Comparison of ENCODE assay signal across 8 cellular contexts in genomic region chr7:93117852-93118530, GRCh38. TPM values are rescaled to one million over a fixed set of nuclear protein-coding genes. Genes with fewer than 3 reads are reported as not detected.
DNase-seq lines count a peak whose midpoint lies in the region; ATAC-seq and TF ChIP-seq lines count a peak whose summit lies in the region.

Gene SAMD9, minus strand, starts transcription at chr7:93117979. Its CDS starts 11,882 bp downstream, at chr7:93106097.

- H3K4me3 ChIP-seq in esophagus squamous epithelium (peak within 1 kb of the TSS; percentile 28 to 63 (median 40)), upper lobe of left lung (peak within 1 kb of the TSS; percentile 7 to 55 (median 42))

- WGBS in esophagus squamous epithelium, 2 donors: 6 to 7% methylated on average over 4 of the region's 4 CpGs
- WGBS in upper lobe of left lung, 2 donors: 6 to 10% methylated on average over 4 of the region's 4 CpGs

- H3K27ac ChIP-seq in esophagus squamous epithelium (peak within 1 kb of the TSS; percentile 75 to 90 (median 82)), upper lobe of left lung (peak within 1 kb of the TSS; percentile 58 to 84 (median 79))

- H3K27me3 ChIP-seq in esophagus squamous epithelium (no peaks in the 10 kb centered on the region), upper lobe of left lung (no peaks in the 10 kb centered on the region)

- intact Hi-C loops in esophagus squamous epithelium (cut with DNase I): no loop called here

- TF ChIP-seq CTCF in esophagus squamous epithelium (IDR thresholded peaks at IDR 0.05) (no peak), omental fat pad (IDR thresholded peaks at IDR 0.05) (no peak), upper lobe of left lung (IDR thresholded peaks at IDR 0.05) (no peak)

- H3K4me1 ChIP-seq in esophagus squamous epithelium (peaks cover 7 to 56% (median 14%) of the 10 kb centered on the region in 3 donors), upper lobe of left lung (peaks cover 13 to 20% (median 16%) of the 10 kb centered on the region in 4 donors)

- TF ChIP-seq POLR2A in esophagus squamous epithelium (IDR thresholded peaks at IDR 0.05): peak in 1 of 4 donors; percentile 67
- TF ChIP-seq POLR2A in upper lobe of left lung (IDR thresholded peaks at IDR 0.05): peak in 1 of 4 donors; percentile 53

- DNase-seq in DMS53 (lab: John Stamatoyannopoulos, UW) (peak; percentile 94), HT-29 (ENCODE audit: low spot score) (peak; percentile 89), NOMO-1 (lab: John Stamatoyannopoulos, UW; ENCODE audit: unreplicated experiment in 2 of 2) (peak; percentile 96 to 100), activated T-cell treated with anti-CD3 and anti-CD28 coated beads for 24 hours (ENCODE audit: low read depth) (peak; percentile 39), esophagus squamous epithelium (lab: John Stamatoyannopoulos, UW) (no peak), omental fat pad (ENCODE audit: low spot score) (no peak), upper lobe of left lung (peak in 1 of 2 donors; percentile 72)

- ATAC-seq in GM21447 (IDR thresholded peaks at IDR 0.05; ENCODE audit: unreplicated experiment): peak; percentile 100
- ATAC-seq in omental fat pad (ENCODE audit: low FRiP score): peak; percentile 88
- ATAC-seq in upper lobe of left lung (ENCODE audit: low FRiP score in 2 of 2): peak; percentile 91 to 97

- H3K9me3 ChIP-seq in esophagus squamous epithelium: peaks cover 0 to 9% (median 0%) of the 10 kb centered on the region in 3 donors
- no peaks in the 10 kb centered on the region for H3K9me3 ChIP-seq in upper lobe of left lung

- H3K36me3 ChIP-seq in esophagus squamous epithelium: peaks cover 0 to 19% (median 0%) of the 10 kb centered on the region in 3 donors
- peaks cover 0 to 19% (median 0%) of the 10 kb centered on the region in 4 donors for H3K36me3 ChIP-seq in upper lobe of left lung

- no peak for TF ChIP-seq EP300 in upper lobe of left lung (IDR thresholded peaks at IDR 0.05)

RNA-seq across cellular contexts. Expression of gene SAMD9, which starts in this region (rescaled TPM):
- total RNA-seq in HT-29 (2014; rRNA removed; shearing (Covaris generic)): 8.3 and 8.5 TPM in 2 replicates
- total RNA-seq in esophagus squamous epithelium (10 to 100 TPM; 48.6 to 86.3 (median 65.8) TPM), omental fat pad (10 to 100 TPM in 1 of 4 donors, 1 to 10 TPM in 3; 5.5 to 17.5 (median 8.4) TPM), upper lobe of left lung (10 to 100 TPM in 5 of 6 donors, 1 to 10 TPM in 1; 5.3 to 19.1 (median 11.6) TPM)

Comparison
In these comparisons a context has a peak if more than half of its experiments do, and no peak if none do; other contexts are left out.
1. DNase-seq: peak in DMS53 (single experiment), HT-29 (single experiment), NOMO-1 (2 of 2) and activated T-cell treated with anti-CD3 and anti-CD28 coated beads for 24 hours (single experiment); none in esophagus squamous epithelium (single experiment) and omental fat pad (single experiment).
2. Peak in every context shown above with its lines, with median percentiles within 50 percentile points of each other: ATAC-seq.